In the genomic region with DNA sequence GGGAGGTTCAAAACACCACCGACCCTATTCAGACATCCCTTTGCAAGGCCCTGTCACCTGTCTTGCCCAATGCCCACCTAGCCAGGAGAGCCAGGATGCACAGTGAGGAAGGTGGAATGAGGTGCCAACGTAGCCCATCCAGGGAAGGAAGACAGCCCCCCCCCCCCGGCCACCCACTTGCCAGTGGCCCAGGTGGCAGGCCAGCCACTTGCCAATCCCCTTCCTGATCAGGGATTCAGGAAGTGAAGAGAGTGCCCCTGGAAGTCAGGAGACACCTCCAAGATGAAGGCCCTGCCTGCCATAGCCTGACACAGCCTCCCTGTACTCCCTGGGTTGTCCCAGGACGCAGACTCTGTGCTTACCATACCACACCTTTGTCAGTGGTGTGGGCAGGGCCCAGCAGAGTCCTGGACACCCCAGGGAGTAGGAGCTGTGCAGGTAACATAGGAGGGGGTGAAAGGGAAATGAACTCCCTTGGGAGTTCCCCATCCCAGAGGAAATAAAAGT, we compare ENCODE assay signal across 8 cellular contexts. TPM values are rescaled to one million over a fixed set of nuclear protein-coding genes. Genes with fewer than 3 reads are reported as not detected.
A peak's percentile ranks its signal among the peaks of the same experiment; 100 is the strongest.
DNase-seq lines count a peak whose midpoint lies in the region; ATAC-seq and TF ChIP-seq lines count a peak whose summit lies in the region.

No MANE protein-coding gene starts in this region.

- no peaks in the 10 kb centered on the region for H3K27me3 ChIP-seq in A673 (replicated peaks; ENCODE audit: insufficient read depth, low read depth, low read length, poor library complexity)
- no peaks in the 10 kb centered on the region for H3K27me3 ChIP-seq in mesenchymal stem cell (ENCODE audit: control insufficient read depth in 1 of 2, insufficient read depth in 1 of 2, low read length in 2 of 2)

- CTCF ChIA-PET in A673 (lab: Charles Lee), result interaction anchor here (0.7 to 3.6 kb wide), 2 partner anchors 303 to 358 kb away, joined by 3 to 49 read pairs; partner anchors contain the start of gene VEGFA
- CTCF ChIA-PET in activated CD8-positive, alpha-beta T cell treated with anti-CD3 and anti-CD28 coated beads, Interleukin-2, amount 10 ng/mL, durations not matched to agents 7 days and 5 days (lab: Charles Lee), result interaction anchor here (1.6 to 5.5 kb wide), 6 partner anchors 9 to 402 kb away, joined by 4 to 88 read pairs (median 33); partner anchors contain the start of gene VEGFA

- peak overlapping the region; percentile 53 for H4K91ac ChIP-seq in mesenchymal stem cell (ENCODE audit: low read length)

- peak overlapping the region; percentile 54 for H4K8ac ChIP-seq in mesenchymal stem cell (ENCODE audit: low read length)

- H3K9me3 Mint-ChIP-seq in activated CD8-positive, alpha-beta T cell treated with anti-CD3 and anti-CD28 coated beads, Interleukin-2, amount 10 ng/mL, durations not matched to agents 7 days and 5 days (ENCODE audit: insufficient read depth), result no peaks in the 10 kb centered on the region

- peak overlapping the region; percentile 50 to 63 for H3K18ac ChIP-seq in mesenchymal stem cell (ENCODE audit: low read depth in 1 of 2, low read length in 2 of 2)

- H3K14ac ChIP-seq in mesenchymal stem cell (ENCODE audit: low read length in 2 of 2), result peak overlapping the region in 1 of 2 experiments; percentile 39

- H3K36me3 Mint-ChIP-seq in activated CD8-positive, alpha-beta T cell treated with anti-CD3 and anti-CD28 coated beads, Interleukin-2, amount 10 ng/mL, durations not matched to agents 7 days and 5 days (ENCODE audit: low read depth), result peaks cover 2% of the 10 kb centered on the region

- no peak overlapping the region for H2AFZ ChIP-seq in mesenchymal stem cell (ENCODE audit: low read depth, low read length)

- H3K4me1 ChIP-seq in A673 (ENCODE audit: insufficient read depth, low read length, poor library complexity, severe bottlenecking), result peaks cover 44% of the 10 kb centered on the region
- peaks cover 43% of the 10 kb centered on the region for H3K4me1 ChIP-seq in mesenchymal stem cell (ENCODE audit: control insufficient read depth, insufficient read depth, low read depth, low read length)

- no peak overlapping the region for H3K23ac ChIP-seq in mesenchymal stem cell (ENCODE audit: low read length in 2 of 2)

- DNase-seq in A673 (ENCODE audit: low spot score) (no peak), mesenchymal stem cell (no peak), ACHN (no peak), NCI-H2196 treated with DMSO at 0.1 percent for 48 hours (lab: John Stamatoyannopoulos, UW; ENCODE audit: unreplicated experiment) (no peak), NCI-H748 (lab: John Stamatoyannopoulos, UW; ENCODE audit: unreplicated experiment) (no peak), middle frontal gyrus (ENCODE audit: extremely low spot score, low spot score) (no peak)
- no peak for DNase-seq in activated CD8-positive, alpha-beta T cell treated with anti-CD3 and anti-CD28 coated beads, Interleukin-2, amount 10 ng/mL, durations not matched to agents 7 days and 5 days

- H3K27ac Mint-ChIP-seq in activated CD8-positive, alpha-beta T cell treated with anti-CD3 and anti-CD28 coated beads, Interleukin-2, amount 10 ng/mL, durations not matched to agents 7 days and 5 days, result peak overlapping the region; percentile 93

- H2BK5ac ChIP-seq in mesenchymal stem cell (ENCODE audit: low read depth, low read length, poor library complexity, severe bottlenecking), result no peak overlapping the region

- no peaks in the 10 kb centered on the region for H3K79me1 ChIP-seq in mesenchymal stem cell (replicated peaks; ENCODE audit: low read length, poor library complexity, severe bottlenecking)

- H3K4me3 Mint-ChIP-seq in activated CD8-positive, alpha-beta T cell treated with anti-CD3 and anti-CD28 coated beads, Interleukin-2, amount 10 ng/mL, durations not matched to agents 7 days and 5 days, result peak overlapping the region; percentile 93

- H3K27ac ChIP-seq in A673 (ENCODE audit: low read depth, low read length, poor library complexity, severe bottlenecking), result no peak overlapping the region
- peak overlapping the region; percentile 69 for H3K27ac ChIP-seq in mesenchymal stem cell (ENCODE audit: low read length, poor library complexity, severe bottlenecking)

- H3K9me3 ChIP-seq in A673 (ENCODE audit: low read depth, low read length, poor library complexity, severe bottlenecking) (no peaks in the 10 kb centered on the region), mesenchymal stem cell (ENCODE audit: control insufficient read depth, low read length) (no peaks in the 10 kb centered on the region)

- intact Hi-C loops in A673 (cut with micrococcal nuclease; ENCODE audit: unreplicated experiment), result no loop called here

- in situ Hi-C loops in ACHN (cut with HindIII; ENCODE audit: low pct_ligation_motif_present, low pct_unique_long_range_greater_than_20kb, low sequenced_read_pairs), result no loop called here

- H3K4me2 ChIP-seq in mesenchymal stem cell (ENCODE audit: low read length, poor library complexity, severe bottlenecking), result peak overlapping the region; percentile 57

- H3K27me3 Mint-ChIP-seq in activated CD8-positive, alpha-beta T cell treated with anti-CD3 and anti-CD28 coated beads, Interleukin-2, amount 10 ng/mL, durations not matched to agents 7 days and 5 days (ENCODE audit: low read depth), result peaks cover 10% of the 10 kb centered on the region

- peak; percentile 4 for ATAC-seq in GM21723 (IDR thresholded peaks at IDR 0.05; ENCODE audit: unreplicated experiment)
- ATAC-seq in activated CD8-positive, alpha-beta T cell treated with anti-CD3 and anti-CD28 coated beads, Interleukin-2, amount 10 ng/mL, durations not matched to agents 7 days and 5 days, result no peak

- POLR2A ChIA-PET in A673 (lab: Charles Lee; ENCODE audit: low non-redundant PET), result no interaction called here
- POLR2A ChIA-PET in activated CD8-positive, alpha-beta T cell treated with anti-CD3 and anti-CD28 coated beads, Interleukin-2, amount 10 ng/mL, durations not matched to agents 7 days and 5 days (lab: Charles Lee), result interaction anchor here (1.0 to 1.2 kb wide), 4 partner anchors 8 to 298 kb away, joined by 3 read pairs; no protein-coding TSS in a partner anchor

- H2BK120ac ChIP-seq in mesenchymal stem cell (ENCODE audit: low read depth, low read length), result peak overlapping the region; percentile 3

- peak overlapping the region in 1 of 2 experiments; percentile 74 for H3K4ac ChIP-seq in mesenchymal stem cell (ENCODE audit: low read depth in 1 of 2, low read length in 2 of 2)

- H3K4me3 ChIP-seq in A673 (ENCODE audit: low read depth, low read length, poor library complexity, severe bottlenecking), result peak overlapping the region; percentile 39
- H3K4me3 ChIP-seq in mesenchymal stem cell (ENCODE audit: insufficient read depth in 1 of 2, low read depth in 1 of 2, low read length in 2 of 2), result peak overlapping the region in 1 of 2 experiments; percentile 77

- WGBS in mesenchymal stem cell, result 100% methylated on average over 2 of the region's 4 CpGs

- peak overlapping the region; percentile 78 for H2BK15ac ChIP-seq in mesenchymal stem cell (ENCODE audit: low read depth, poor library complexity, severe bottlenecking)

- H3K36me3 ChIP-seq in A673 (ENCODE audit: insufficient read depth, low read length, poor library complexity, severe bottlenecking), result no peaks in the 10 kb centered on the region
- H3K36me3 ChIP-seq in mesenchymal stem cell (ENCODE audit: control insufficient read depth in 1 of 2, insufficient read depth in 2 of 2, low read depth in 1 of 2, low read length in 2 of 2), result no peaks in the 10 kb centered on the region

- BruUV-seq in A673 (replicated peaks; lab: Mats Ljungman, UMichigan), result no TSS peak

- H3K4me1 Mint-ChIP-seq in activated CD8-positive, alpha-beta T cell treated with anti-CD3 and anti-CD28 coated beads, Interleukin-2, amount 10 ng/mL, durations not matched to agents 7 days and 5 days (ENCODE audit: low read depth), result peaks cover 29% of the 10 kb centered on the region

- peak overlapping the region; percentile 93 for H2AK5ac ChIP-seq in mesenchymal stem cell (ENCODE audit: low read length, severe bottlenecking)

- TF ChIP-seq CTCF in A673 (conservative IDR thresholded peaks at IDR 0.05; ENCODE audit: low read depth, low read length), result no peak

- peak overlapping the region; percentile 29 to 87 for H2BK12ac ChIP-seq in mesenchymal stem cell (ENCODE audit: low read length in 2 of 2)

- peak overlapping the region; percentile 83 for H3K9ac ChIP-seq in mesenchymal stem cell (ENCODE audit: low read length)

RNA-seq across cellular contexts. Expression of gene MRPL14, which starts 54.7 kb away (rescaled TPM):
- 78.8 and 80.4 TPM in 2 replicates for total RNA-seq in A673 (2021)
- total RNA-seq in activated CD8-positive, alpha-beta T cell treated with anti-CD3 and anti-CD28 coated beads, Interleukin-2, amount 10 ng/mL, durations not matched to agents 7 days and 5 days, result 10 to 100 TPM; 57.3 to 60.9 TPM
- polyA plus RNA-seq in mesenchymal stem cell (2013, experiment 1 of 2), result 59.8 TPM
- polyA plus RNA-seq in mesenchymal stem cell (2013, experiment 2 of 2), result 63.5 TPM

RNA-seq across cellular contexts. Expression of gene TMEM63B, which starts 54.8 kb away (rescaled TPM):
- total RNA-seq in A673 (2021), result 32.0 and 34.2 TPM in 2 replicates
- total RNA-seq in activated CD8-positive, alpha-beta T cell treated with anti-CD3 and anti-CD28 coated beads, Interleukin-2, amount 10 ng/mL, durations not matched to agents 7 days and 5 days, result 10 to 100 TPM; 15.5 to 17.9 TPM
- 28.7 TPM for polyA plus RNA-seq in mesenchymal stem cell (2013, experiment 1 of 2)
- 27.8 TPM for polyA plus RNA-seq in mesenchymal stem cell (2013, experiment 2 of 2)
